8 cellular contexts compared by ENCODE assay signal in genomic region chr14:95265106-95266094, GRCh38. TPM values are rescaled to one million over a fixed set of nuclear protein-coding genes. Genes with fewer than 3 reads are reported as not detected.
DNase-seq lines count a peak whose midpoint lies in the region; ATAC-seq and TF ChIP-seq lines count a peak whose summit lies in the region.

No MANE protein-coding gene starts in this region.

- TF ChIP-seq CTCF in A673 (conservative IDR thresholded peaks at IDR 0.05; ENCODE audit: low read depth, low read length) (no peak), WERI-Rb-1 (IDR thresholded peaks at IDR 0.05; ENCODE audit: low read depth, low read length) (no peak), esophagus squamous epithelium (IDR thresholded peaks at IDR 0.05) (no peak), osteocyte (IDR thresholded peaks at IDR 0.05) (no peak)

- H3K4me3 ChIP-seq in A673 (ENCODE audit: low read depth, low read length, poor library complexity, severe bottlenecking) = peak overlapping the region; percentile 9
- peak overlapping the region; percentile 7; the same call in 1 of the 2 replicates for H3K4me3 ChIP-seq in WERI-Rb-1 (ENCODE audit: low read depth, low read length)
- H3K4me3 ChIP-seq in esophagus squamous epithelium = peak overlapping the region in 1 of 4 donors; percentile 37

- H3K27me3 ChIP-seq in A673 (replicated peaks; ENCODE audit: insufficient read depth, low read depth, low read length, poor library complexity) (no peaks in the 10 kb centered on the region), WERI-Rb-1 (ENCODE audit: insufficient read depth, low read depth, severe bottlenecking) (no peaks in the 10 kb centered on the region), esophagus squamous epithelium (no peaks in the 10 kb centered on the region)

- peak; percentile 88 for ATAC-seq in GM18499 (IDR thresholded peaks at IDR 0.05; ENCODE audit: insufficient read depth, unreplicated experiment)
- peak; percentile 89 for ATAC-seq in HG02870 (IDR thresholded peaks at IDR 0.05; ENCODE audit: unreplicated experiment)

- H3K4me1 ChIP-seq in A673 (ENCODE audit: insufficient read depth, low read length, poor library complexity, severe bottlenecking) = peaks cover 52% of the 10 kb centered on the region
- peaks cover 3 to 57% (median 13%) of the 10 kb centered on the region in 3 donors for H3K4me1 ChIP-seq in esophagus squamous epithelium

- CTCF ChIA-PET in A673 (lab: Charles Lee) = no interaction called here

- peak overlapping the region; percentile 88 for H3K27ac ChIP-seq in A673 (ENCODE audit: low read depth, low read length, poor library complexity, severe bottlenecking)
- H3K27ac ChIP-seq in WERI-Rb-1 = peak overlapping the region; percentile 45
- H3K27ac ChIP-seq in esophagus squamous epithelium = peak overlapping the region; percentile 70 to 87 (median 81)

- WGBS in esophagus squamous epithelium, 2 donors = 31 to 32% methylated on average over 12 of the region's 12 CpGs

- H3K9me3 ChIP-seq in A673 (ENCODE audit: low read depth, low read length, poor library complexity, severe bottlenecking) (peaks cover 6% of the 10 kb centered on the region), WERI-Rb-1 (ENCODE audit: severe bottlenecking) (no peaks in the 10 kb centered on the region), esophagus squamous epithelium (no peaks in the 10 kb centered on the region)

- TF ChIP-seq POLR2A in esophagus squamous epithelium (IDR thresholded peaks at IDR 0.05) = no peak

- no peaks in the 10 kb centered on the region for H3K9me3 Mint-ChIP-seq in osteocyte (ENCODE audit: unreplicated experiment)

- POLR2A ChIA-PET in A673 (lab: Charles Lee; ENCODE audit: low non-redundant PET) = interaction anchor here (0.6 kb wide), 1 partner anchor 460 kb away, joined by 3 read pairs; no protein-coding TSS in a partner anchor

- DNase-seq in A673 (ENCODE audit: low spot score) (peak; percentile 95), NCI-H1436 (lab: John Stamatoyannopoulos, UW) (peak; percentile 56), WERI-Rb-1 (peak; percentile 55), esophagus squamous epithelium (lab: John Stamatoyannopoulos, UW) (no peak), osteocyte (ENCODE audit: extremely low spot score, unreplicated experiment) (no peak), epidermal melanocyte (ENCODE audit: insufficient read length, low spot score) (no peak)

- intact Hi-C loops in A673 (cut with micrococcal nuclease; ENCODE audit: unreplicated experiment) = loop anchor here (10.0 kb wide), 1 partner anchor 111 kb away; the partner anchor contains the start of gene DICER1
- intact Hi-C loops in esophagus squamous epithelium (cut with DNase I) = no loop called here

- no peaks in the 10 kb centered on the region for H3K36me3 ChIP-seq in A673 (ENCODE audit: insufficient read depth, low read length, poor library complexity, severe bottlenecking)
- H3K36me3 ChIP-seq in WERI-Rb-1 = no peaks in the 10 kb centered on the region; the same call in 1 of the 2 replicates
- no peaks in the 10 kb centered on the region for H3K36me3 ChIP-seq in esophagus squamous epithelium

- no peak overlapping the region for H3K4me3 Mint-ChIP-seq in osteocyte (ENCODE audit: unreplicated experiment)

- no TSS peak for BruUV-seq in A673 (replicated peaks; lab: Mats Ljungman, UMichigan)

- H3K27me3 Mint-ChIP-seq in osteocyte (ENCODE audit: unreplicated experiment) = no peaks in the 10 kb centered on the region

- H3K36me3 Mint-ChIP-seq in osteocyte (ENCODE audit: unreplicated experiment) = peaks cover 2% of the 10 kb centered on the region

- H3K27ac Mint-ChIP-seq in osteocyte (ENCODE audit: unreplicated experiment) = peak overlapping the region; percentile 91

- peaks cover 29% of the 10 kb centered on the region for H3K4me1 Mint-ChIP-seq in osteocyte (ENCODE audit: unreplicated experiment)

RNA-seq across cellular contexts. Expression of gene CLMN, which starts 54.3 kb away (rescaled TPM):
- total RNA-seq in A673 (2021) (8.6 and 12.2 TPM in 2 replicates), esophagus squamous epithelium (10 to 100 TPM in 1 of 4 donors, 1 to 10 TPM in 3; 3.3 to 14.1 (median 5.1) TPM), osteocyte (5.1 and 5.4 TPM in 2 replicates)

Comparison
In these comparisons a context has a peak if more than half of its experiments do, and no peak if none do; other contexts are left out.
1. DNase-seq: peak in A673 (single experiment), NCI-H1436 (single experiment) and WERI-Rb-1 (single experiment); none in esophagus squamous epithelium (single experiment), osteocyte (single experiment) and epidermal melanocyte (single experiment).
2. Peak in every context shown above with its lines, with median percentiles within 50 percentile points of each other: H3K27ac ChIP-seq.